In genomic region chr1:43653339-43653738, GRCh38 we compare ENCODE assay signal across 8 cellular contexts. TPM values are rescaled to one million over a fixed set of nuclear protein-coding genes. Genes with fewer than 3 reads are reported as not detected.
DNase-seq lines count a peak whose midpoint lies in the region; ATAC-seq, FAIRE-seq and TF ChIP-seq lines count a peak whose summit lies in the region.

No MANE protein-coding gene starts in this region.

- no peak for TF ChIP-seq POLR2A in H54 (IDR thresholded peaks at IDR 0.05; ENCODE audit: low read depth, low read length)

- H3K27me3 ChIP-seq in adipocyte (replicated peaks; ENCODE audit: control insufficient read depth, insufficient read depth, low read length) (no peaks in the 10 kb centered on the region), psoas muscle (ENCODE audit: insufficient read depth in 3 of 3, low read length in 2 of 3) (no peaks in the 10 kb centered on the region)

- peaks cover 24% of the 10 kb centered on the region for H3K4me1 ChIP-seq in adipocyte (ENCODE audit: control insufficient read depth, insufficient read depth, low read length)
- H3K4me1 ChIP-seq in psoas muscle: peaks cover 15% of the 10 kb centered on the region

- TF ChIP-seq CTCF in psoas muscle (IDR thresholded peaks at IDR 0.05): no peak

- no peaks in the 10 kb centered on the region for H3K9me3 ChIP-seq in adipocyte (ENCODE audit: control insufficient read depth, low read length)
- no peaks in the 10 kb centered on the region for H3K9me3 ChIP-seq in psoas muscle

- FAIRE-seq in H54 (lab: Jason Lieb, UNC): no peak

- DNase-seq in EH (ENCODE audit: low read depth) (peak; percentile 44), HuH-7.5 (ENCODE audit: low spot score) (peak; percentile 22), adipocyte (ENCODE audit: low read depth) (peak; percentile 58), left kidney (ENCODE audit: low read depth, low spot score) (peak; percentile 10), H54 (ENCODE audit: insufficient read length, low spot score) (no peak), psoas muscle (no peak), OCI-M2 (lab: John Stamatoyannopoulos, UW; ENCODE audit: unreplicated experiment) (no peak)

- 55 to 64% (median 57%) methylated on average over 3 of the region's 3 CpGs for WGBS in psoas muscle, 3 donors

- ATAC-seq in psoas muscle (no peak), HG02938 (IDR thresholded peaks at IDR 0.05; ENCODE audit: unreplicated experiment) (no peak)

- H3K4me3 ChIP-seq in adipocyte (ENCODE audit: low read length) (no peak overlapping the region), psoas muscle (no peak overlapping the region)

- H3K36me3 ChIP-seq in adipocyte (ENCODE audit: control insufficient read depth, insufficient read depth, low read length, severe bottlenecking): peaks cover 52% of the 10 kb centered on the region
- peaks cover 14 to 52% of the 10 kb centered on the region in 2 donors for H3K36me3 ChIP-seq in psoas muscle (ENCODE audit: insufficient read depth in 1 of 2, low read depth in 1 of 2)

- no peak overlapping the region for H3K9ac ChIP-seq in adipocyte (ENCODE audit: low read length)

- no peak overlapping the region for H3K27ac ChIP-seq in psoas muscle

- intact Hi-C loops in psoas muscle (cut with DNase I): no loop called here

RNA-seq across cellular contexts. Expression of gene KDM4A, which starts 3.4 kb away (rescaled TPM):
- 10 to 100 TPM; 10.4 to 15.5 (median 13.7) TPM for total RNA-seq in psoas muscle
- 10 to 100 TPM in 1 of 3 donors, 1 to 10 TPM in 2; 3.9 to 12.8 (median 4.5) TPM for polyA plus RNA-seq in psoas muscle

RNA-seq across cellular contexts. Expression of gene ST3GAL3, which starts 54.0 kb away (rescaled TPM):
- total RNA-seq in psoas muscle: 10 to 100 TPM; 34.7 to 53.2 (median 45.0) TPM
- 10 to 100 TPM; 22.2 to 49.0 (median 44.5) TPM for polyA plus RNA-seq in psoas muscle

Comparison
In these comparisons a context has a peak if more than half of its experiments do, and no peak if none do; other contexts are left out.
1. DNase-seq: peak in EH (single experiment), HuH-7.5 (single experiment), adipocyte (single experiment) and left kidney (single experiment); none in H54 (single experiment), psoas muscle (0 of 2) and OCI-M2 (single experiment).